Comparison of ENCODE assay signal across 1 cellular context in the genomic region with DNA sequence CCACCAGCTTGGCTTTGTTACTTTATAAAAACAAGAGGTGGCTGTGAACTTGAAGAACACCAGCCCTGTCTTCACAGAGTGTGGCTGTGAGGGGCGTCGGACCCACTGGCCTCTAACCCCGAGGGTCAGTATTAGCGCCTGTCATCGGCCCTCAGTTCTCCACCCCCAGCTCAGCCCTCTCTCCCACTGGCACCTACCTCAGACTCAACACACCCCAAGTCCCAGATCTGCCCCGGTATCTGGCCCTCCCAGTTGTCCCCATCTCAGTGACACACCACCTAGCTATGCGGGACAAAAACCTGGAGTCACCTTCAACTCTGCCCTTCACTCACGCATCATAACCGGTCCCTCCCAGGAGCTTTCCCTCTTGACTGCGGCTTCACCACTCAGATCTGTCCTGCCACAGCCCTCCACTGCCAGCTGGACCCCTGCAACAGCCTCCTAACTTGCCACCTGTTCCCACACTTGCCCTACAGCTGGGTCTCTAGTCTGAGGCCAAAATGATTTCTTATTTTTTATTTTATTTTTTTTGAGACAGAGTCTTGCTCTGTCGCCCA.
TF ChIP-seq lines count a peak whose summit lies in the region.

No MANE protein-coding gene starts in this region.

TF ChIP-seq in WTC11, 78 proteins besides CTCF, POLR2A, EP300 and RAD21 (continued from another document):
- TF ChIP-seq, protein P1, sequence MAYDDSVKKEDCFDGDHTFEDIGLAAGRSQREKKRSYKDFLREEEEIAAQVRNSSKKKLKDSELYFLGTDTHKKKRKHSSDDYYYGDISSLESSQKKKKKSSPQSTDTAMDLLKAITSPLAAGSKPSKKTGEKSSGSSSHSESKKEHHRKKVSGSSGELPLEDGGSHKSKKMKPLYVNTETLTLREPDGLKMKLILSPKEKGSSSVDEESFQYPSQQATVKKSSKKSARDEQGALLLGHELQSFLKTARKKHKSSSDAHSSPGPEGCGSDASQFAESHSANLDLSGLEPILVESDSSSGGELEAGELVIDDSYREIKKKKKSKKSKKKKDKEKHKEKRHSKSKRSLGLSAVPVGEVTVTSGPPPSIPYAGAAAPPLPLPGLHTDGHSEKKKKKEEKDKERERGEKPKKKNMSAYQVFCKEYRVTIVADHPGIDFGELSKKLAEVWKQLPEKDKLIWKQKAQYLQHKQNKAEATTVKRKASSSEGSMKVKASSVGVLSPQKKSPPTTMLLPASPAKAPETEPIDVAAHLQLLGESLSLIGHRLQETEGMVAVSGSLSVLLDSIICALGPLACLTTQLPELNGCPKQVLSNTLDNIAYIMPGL (CRISPR knock-in tag; IDR thresholded peaks at IDR 0.05), result no peak
- TF ChIP-seq ZNF416 (CRISPR knock-in tag; IDR thresholded peaks at IDR 0.05), result no peak
